13 cellular contexts compared by ENCODE assay signal in the genomic region with DNA sequence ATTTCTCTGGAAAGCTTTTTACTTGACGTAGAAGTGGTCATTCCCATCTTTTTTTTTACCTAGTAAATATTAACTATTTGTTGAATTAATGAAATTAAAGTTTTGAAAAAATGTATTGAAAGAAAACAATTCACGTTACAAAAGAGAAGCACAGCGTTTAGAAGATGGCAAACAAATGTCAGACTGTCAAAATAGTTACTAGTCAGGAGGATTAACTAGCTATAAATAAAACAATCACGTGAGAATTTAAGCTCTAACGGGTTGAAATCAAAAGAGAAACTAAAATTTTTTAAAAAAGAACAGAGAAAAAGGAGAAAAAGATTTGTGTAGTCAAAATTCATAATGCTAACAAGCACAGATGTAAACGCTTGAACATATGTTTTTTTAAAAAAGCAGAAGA. TPM values are rescaled to one million over a fixed set of nuclear protein-coding genes. Genes with fewer than 3 reads are reported as not detected.
DNase-seq lines count a peak whose midpoint lies in the region; ATAC-seq and TF ChIP-seq lines count a peak whose summit lies in the region.
"Had no signal": no experiment of that assay in that cellular context is flagged by ENCODE, and none has a peak within 500 bp of the region (broad histone marks: within the 10 kb centered on the region; RNA-seq: fewer than 3 reads in every experiment).

No MANE protein-coding gene starts in this region.

- H3F3A ChIP-seq in GM23338 (replicated peaks; ENCODE audit: low read depth), result no peaks in the 10 kb centered on the region

- no peaks in the 10 kb centered on the region for H3K27me3 ChIP-seq in CD8-positive, alpha-beta T cell (ENCODE audit: insufficient read depth, low read length)
- no peaks in the 10 kb centered on the region for H3K27me3 ChIP-seq in GM23338 (ENCODE audit: insufficient read depth)
- no peaks in the 10 kb centered on the region for H3K27me3 ChIP-seq in tibial artery

- peaks cover 15% of the 10 kb centered on the region for H3K4me1 ChIP-seq in CD8-positive, alpha-beta T cell (ENCODE audit: insufficient read depth, low read length)
- no peaks in the 10 kb centered on the region for H3K4me1 ChIP-seq in GM23338 (ENCODE audit: insufficient read depth)
- peaks cover 0 to 6% (median 2%) of the 10 kb centered on the region in 4 donors for H3K4me1 ChIP-seq in tibial artery

- DNase-seq in CD8-positive, alpha-beta T cell, result no peak
- DNase-seq in GM23338 (ENCODE audit: low spot score) (no peak), natural killer cell (no peak), tibial artery (no peak), NCI-H1436 (lab: John Stamatoyannopoulos, UW) (no peak), LoVo (ENCODE audit: low spot score) (no peak)
- no peak for DNase-seq in activated naive CD8-positive, alpha-beta T cell treated with anti-CD3 and anti-CD28 coated beads, Interleukin-2, amount 10 ng/mL, durations not matched to agents 7 days and 5 days
- DNase-seq: dermis blood vessel endothelial cell, islet precursor cell, NCI-H1105 treated with DMSO at 0.1 percent for 48 hours, right cardiac atrium, RPMI8226 had no signal

- POLR2A ChIA-PET in CD8-positive, alpha-beta T cell (lab: Charles Lee), result interaction anchor here (1.0 to 1.8 kb wide), 4 partner anchors 15 to 26 kb away, joined by 3 to 9 read pairs (median 4); partner anchors contain the start of gene DDHD1
- POLR2A ChIA-PET in activated naive CD8-positive, alpha-beta T cell treated with anti-CD3 and anti-CD28 coated beads, Interleukin-2, amount 10 ng/mL, durations not matched to agents 7 days and 5 days (lab: Charles Lee), result interaction anchor here (1.3 to 2.2 kb wide), 2 partner anchors 17 to 26 kb away, joined by 7 to 13 read pairs; partner anchors contain the start of gene DDHD1

- peaks cover 38% of the 10 kb centered on the region for H3K79me2 ChIP-seq in GM23338 (replicated peaks; ENCODE audit: insufficient read depth)

- no peak for ATAC-seq in CD8-positive, alpha-beta T cell
- ATAC-seq in GM23338 (no peak), natural killer cell (peak; percentile 45 to 63 (median 54)), HG03442 (IDR thresholded peaks at IDR 0.05; ENCODE audit: unreplicated experiment) (no peak)
- no peak for ATAC-seq in activated naive CD8-positive, alpha-beta T cell treated with anti-CD3 and anti-CD28 coated beads, Interleukin-2, amount 10 ng/mL, durations not matched to agents 7 days and 5 days (ENCODE audit: low read depth)
- ATAC-seq: right cardiac atrium had no signal

- no peaks in the 10 kb centered on the region for H3K27me3 Mint-ChIP-seq in CD8-positive, alpha-beta T cell (ENCODE audit: low read depth)
- H3K27me3 Mint-ChIP-seq in GM23338 (ENCODE audit: insufficient read depth, low read depth, poor library complexity) (peaks cover 4% of the 10 kb centered on the region), natural killer cell (ENCODE audit: low read depth in 2 of 2) (no peaks in the 10 kb centered on the region)
- H3K27me3 Mint-ChIP-seq in activated naive CD8-positive, alpha-beta T cell treated with anti-CD3 and anti-CD28 coated beads, Interleukin-2, amount 10 ng/mL, durations not matched to agents 7 days and 5 days, result no peaks in the 10 kb centered on the region

- H3K4me2 ChIP-seq in GM23338, result no peak overlapping the region

- peaks cover 31% of the 10 kb centered on the region for H3K4me1 Mint-ChIP-seq in CD8-positive, alpha-beta T cell (ENCODE audit: low read depth)
- H3K4me1 Mint-ChIP-seq in GM23338 (no peaks in the 10 kb centered on the region), natural killer cell (peaks cover 11 to 32% of the 10 kb centered on the region in 2 donors)
- peaks cover 22% of the 10 kb centered on the region for H3K4me1 Mint-ChIP-seq in activated naive CD8-positive, alpha-beta T cell treated with anti-CD3 and anti-CD28 coated beads, Interleukin-2, amount 10 ng/mL, durations not matched to agents 7 days and 5 days

- CTCF ChIA-PET in CD8-positive, alpha-beta T cell (lab: Charles Lee), result interaction anchor here (0.7 to 1.1 kb wide), 2 partner anchors 17 to 19 kb away, joined by 3 to 5 read pairs; no protein-coding TSS in a partner anchor

- no peaks in the 10 kb centered on the region for H4K20me1 ChIP-seq in GM23338 (replicated peaks; ENCODE audit: insufficient read depth)

- no peak overlapping the region for H2AFZ ChIP-seq in GM23338

- H3K4me3 Mint-ChIP-seq in CD8-positive, alpha-beta T cell, result peak overlapping the region; percentile 47
- no peak overlapping the region for H3K4me3 Mint-ChIP-seq in GM23338
- H3K4me3 Mint-ChIP-seq in activated naive CD8-positive, alpha-beta T cell treated with anti-CD3 and anti-CD28 coated beads, Interleukin-2, amount 10 ng/mL, durations not matched to agents 7 days and 5 days, result peak overlapping the region; percentile 77
- peak overlapping the region; percentile 94 for H3K4me3 Mint-ChIP-seq in natural killer cell

- no peaks in the 10 kb centered on the region for H3K36me3 Mint-ChIP-seq in CD8-positive, alpha-beta T cell
- peaks cover 6% of the 10 kb centered on the region; the same call in 1 of the 3 replicates for H3K36me3 Mint-ChIP-seq in GM23338 (ENCODE audit: low read depth)
- peaks cover 12% of the 10 kb centered on the region for H3K36me3 Mint-ChIP-seq in activated naive CD8-positive, alpha-beta T cell treated with anti-CD3 and anti-CD28 coated beads, Interleukin-2, amount 10 ng/mL, durations not matched to agents 7 days and 5 days
- no peaks in the 10 kb centered on the region for H3K36me3 Mint-ChIP-seq in natural killer cell

- peak overlapping the region; percentile 78 for H3K27ac Mint-ChIP-seq in CD8-positive, alpha-beta T cell
- peak overlapping the region; percentile 75; the same call in 1 of the 2 replicates for H3K27ac Mint-ChIP-seq in GM23338
- H3K27ac Mint-ChIP-seq in activated naive CD8-positive, alpha-beta T cell treated with anti-CD3 and anti-CD28 coated beads, Interleukin-2, amount 10 ng/mL, durations not matched to agents 7 days and 5 days, result peak overlapping the region; percentile 89
- H3K27ac Mint-ChIP-seq in natural killer cell, result no peak overlapping the region

- no peaks in the 10 kb centered on the region for H3K36me3 ChIP-seq in CD8-positive, alpha-beta T cell (ENCODE audit: insufficient read depth, low read length)
- H3K36me3 ChIP-seq in GM23338 (ENCODE audit: insufficient read depth), result no peaks in the 10 kb centered on the region
- H3K36me3 ChIP-seq in tibial artery, result no peaks in the 10 kb centered on the region

- no peaks in the 10 kb centered on the region for H3K9me3 ChIP-seq in CD8-positive, alpha-beta T cell (ENCODE audit: low read length)
- peaks cover 0 to under 1% (median 0%) of the 10 kb centered on the region in 3 donors for H3K9me3 ChIP-seq in tibial artery

- H3K9me2 ChIP-seq in GM23338 (ENCODE audit: insufficient read depth), result no peaks in the 10 kb centered on the region; the same call in 1 of the 2 replicates

- intact Hi-C loops in CD8-positive, alpha-beta T cell (cut with DNase I, micrococcal nuclease), result no loop called here
- intact Hi-C loops in natural killer cell (cut with micrococcal nuclease), result loop anchor here (2.0 kb wide), 1 partner anchor 22 kb away; no protein-coding TSS in a partner anchor
- intact Hi-C loops in tibial artery (cut with DNase I; ENCODE audit: low total_unique reads), result no loop called here

- H3K9me3 Mint-ChIP-seq in CD8-positive, alpha-beta T cell, result no peaks in the 10 kb centered on the region
- H3K9me3 Mint-ChIP-seq in GM23338 (peaks cover 3% of the 10 kb centered on the region; the same call in 1 of the 3 replicates), natural killer cell (no peaks in the 10 kb centered on the region)
- no peaks in the 10 kb centered on the region for H3K9me3 Mint-ChIP-seq in activated naive CD8-positive, alpha-beta T cell treated with anti-CD3 and anti-CD28 coated beads, Interleukin-2, amount 10 ng/mL, durations not matched to agents 7 days and 5 days

- no peak overlapping the region for H3K4me3 ChIP-seq in CD8-positive, alpha-beta T cell (ENCODE audit: low read depth, low read length)
- H3K4me3 ChIP-seq in GM23338 (no peak overlapping the region), tibial artery (peak overlapping the region in 1 of 2 donors; percentile 10)

- no peak overlapping the region for H3K27ac ChIP-seq in CD8-positive, alpha-beta T cell (ENCODE audit: low read depth, low read length)
- H3K27ac ChIP-seq in GM23338 (ENCODE audit: low read depth), result no peak overlapping the region
- no peak overlapping the region for H3K27ac ChIP-seq in tibial artery

- TF ChIP-seq CTCF in CD8-positive, alpha-beta T cell (IDR thresholded peaks at IDR 0.05), result no peak
- TF ChIP-seq CTCF in GM23338 (conservative IDR thresholded peaks at IDR 0.05; ENCODE audit: low read depth in 2 of 2) (no peak), natural killer cell (IDR thresholded peaks at IDR 0.05) (no peak), tibial artery (IDR thresholded peaks at IDR 0.05) (no peak)

TF ChIP-seq in GM23338, 12 proteins besides CTCF, POLR2A, EP300 and RAD21 (continues in another document):
- no peak for TF ChIP-seq STAT1 (IDR thresholded peaks at IDR 0.05; ENCODE audit: unreplicated experiment)
- TF ChIP-seq EZH2 (IDR thresholded peaks at IDR 0.05; ENCODE audit: low read depth, unreplicated experiment), result no peak

RNA-seq across cellular contexts. Expression of gene DDHD1, which starts 26.4 kb away (rescaled TPM):
- 10 to 100 TPM; 40.1 to 44.3 TPM for total RNA-seq in CD8-positive, alpha-beta T cell
- total RNA-seq in GM23338 (2014; rRNA removed; shearing (Covaris generic)), result 27.2 and 28.9 TPM in 2 replicates
- polyA plus RNA-seq in GM23338 (2016; fragmentation: Nextera tagmentation; extraction: Ambion mirVana), result 9.0 and 11.2 TPM in 2 replicates
- total RNA-seq in activated naive CD8-positive, alpha-beta T cell treated with anti-CD3 and anti-CD28 coated beads, Interleukin-2, amount 10 ng/mL, durations not matched to agents 7 days and 5 days, result 10 to 100 TPM; 63.1 to 65.1 TPM
- 10 to 100 TPM; 76.6 to 82.3 (median 80.9) TPM for total RNA-seq in natural killer cell

Comparison
In these comparisons a context has a peak if more than half of its experiments do, and no peak if none do; other contexts are left out.
1. ATAC-seq: peak in natural killer cell (3 of 3); none in CD8-positive, alpha-beta T cell (single experiment), GM23338 (single experiment), activated naive CD8-positive, alpha-beta T cell treated with anti-CD3 and anti-CD28 coated beads, Interleukin-2, amount 10 ng/mL, durations not matched to agents 7 days and 5 days (single experiment) and HG03442 (single experiment).
2. H3K27ac Mint-ChIP-seq: peak in CD8-positive, alpha-beta T cell (single experiment), GM23338 (single experiment) and activated naive CD8-positive, alpha-beta T cell treated with anti-CD3 and anti-CD28 coated beads, Interleukin-2, amount 10 ng/mL, durations not matched to agents 7 days and 5 days (single experiment); none in natural killer cell (0 of 2).